In the genomic region with DNA sequence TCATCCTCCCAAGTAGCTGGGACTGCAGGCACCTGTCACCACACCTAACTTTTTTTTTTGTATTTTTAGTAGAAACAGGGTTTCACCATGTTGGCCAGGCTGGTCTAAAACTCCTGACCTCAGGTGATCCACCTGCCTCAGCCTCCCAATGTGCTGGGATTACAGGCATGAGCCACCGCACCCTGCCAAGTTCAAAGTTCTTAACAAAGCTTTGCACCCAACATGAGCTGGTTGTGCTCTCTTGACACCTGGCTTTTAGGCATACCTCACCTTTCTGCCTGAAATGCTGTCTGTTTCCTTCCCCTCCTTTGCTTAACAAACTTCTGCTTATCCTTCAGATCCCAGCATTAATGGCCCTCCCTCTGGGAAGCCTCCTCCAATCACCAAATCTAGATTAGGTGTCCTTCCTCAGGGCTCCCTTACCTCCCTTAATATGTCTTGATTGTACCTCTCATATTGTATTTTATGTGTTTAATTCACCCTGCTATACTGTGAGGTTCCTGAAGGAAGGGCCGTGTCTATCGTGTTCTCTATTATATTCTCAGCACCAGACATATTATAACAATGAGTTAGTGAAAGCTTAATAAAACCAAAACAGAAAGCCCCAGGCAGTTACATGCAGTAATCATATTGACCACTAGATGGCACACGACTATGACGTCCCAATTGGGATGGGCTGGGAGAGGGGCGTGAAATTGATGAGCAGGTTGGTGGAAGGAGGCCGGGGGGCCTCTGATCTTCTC, we compare ENCODE assay signal across 8 cellular contexts.
A peak's percentile ranks its signal among the peaks of the same experiment; 100 is the strongest.
DNase-seq lines count a peak whose midpoint lies in the region; ATAC-seq and TF ChIP-seq lines count a peak whose summit lies in the region.

No MANE protein-coding gene starts in this region.

- H3K9me2 ChIP-seq in GM23248 (ENCODE audit: insufficient read depth) = no peaks in the 10 kb centered on the region

- DNase-seq in CD8-positive, alpha-beta T cell = peak in 1 of 7 experiments; percentile 5
- DNase-seq in GM23248 (peak; percentile 27), epithelial cell of esophagus (ENCODE audit: low read depth) (peak; percentile 36), DMS153 (lab: John Stamatoyannopoulos, UW) (no peak), midbrain (lab: John Stamatoyannopoulos, UW) (no peak)
- DNase-seq in naive thymus-derived CD4-positive, alpha-beta T cell = no peak

- no peak overlapping the region for H3K27ac ChIP-seq in CD8-positive, alpha-beta T cell (ENCODE audit: low read depth, low read length)
- H3K27ac ChIP-seq in GM23248 = no peak overlapping the region
- no peak overlapping the region for H3K27ac ChIP-seq in naive thymus-derived CD4-positive, alpha-beta T cell (ENCODE audit: low read depth, low read length)

- H3K27ac Mint-ChIP-seq in CD8-positive, alpha-beta T cell = no peak overlapping the region
- no peak overlapping the region for H3K27ac Mint-ChIP-seq in naive thymus-derived CD4-positive, alpha-beta T cell

- no peaks in the 10 kb centered on the region for H3K4me1 Mint-ChIP-seq in CD8-positive, alpha-beta T cell (ENCODE audit: low read depth)
- H3K4me1 Mint-ChIP-seq in naive thymus-derived CD4-positive, alpha-beta T cell = peaks cover 0 to 4% (median 0%) of the 10 kb centered on the region in 7 donors

- H3K4me2 ChIP-seq in GM23248 (ENCODE audit: unreplicated experiment) = no peak overlapping the region

- peaks cover 2% of the 10 kb centered on the region for H3K36me3 Mint-ChIP-seq in CD8-positive, alpha-beta T cell
- H3K36me3 Mint-ChIP-seq in naive thymus-derived CD4-positive, alpha-beta T cell = peaks cover 0 to 19% (median 8%) of the 10 kb centered on the region in 5 donors

- CTCF ChIA-PET in CD8-positive, alpha-beta T cell (lab: Charles Lee) = interaction anchor here (0.6 to 6.0 kb wide), 12 partner anchors 12 to 413 kb away, joined by 3 to 59 read pairs (median 4); no protein-coding TSS in a partner anchor
- CTCF ChIA-PET in naive thymus-derived CD4-positive, alpha-beta T cell (lab: Charles Lee) = interaction anchor here (1.1 to 3.1 kb wide), 2 partner anchors 64 to 162 kb away, joined by 4 to 18 read pairs; no protein-coding TSS in a partner anchor

- no peak overlapping the region for H2AFZ ChIP-seq in GM23248

- peaks cover 11% of the 10 kb centered on the region for H3K9me3 Mint-ChIP-seq in CD8-positive, alpha-beta T cell
- H3K9me3 Mint-ChIP-seq in naive thymus-derived CD4-positive, alpha-beta T cell = peaks cover 7 to 59% (median 28%) of the 10 kb centered on the region in 11 donors

- WGBS in GM23248 (ENCODE audit: low coverage in 1 of 2, low lambda C conversion rate in 2 of 2, missing lambda C conversion rate in 2 of 2), 2 experiments = 16% methylated on average over 7 of the region's 7 CpGs

- no peaks in the 10 kb centered on the region for H3K4me1 ChIP-seq in CD8-positive, alpha-beta T cell (ENCODE audit: insufficient read depth, low read length)
- H3K4me1 ChIP-seq in GM23248 (ENCODE audit: insufficient read depth) = no peaks in the 10 kb centered on the region
- H3K4me1 ChIP-seq in naive thymus-derived CD4-positive, alpha-beta T cell (ENCODE audit: control insufficient read depth in 2 of 2, insufficient read depth in 2 of 2, low read length in 2 of 2) = no peaks in the 10 kb centered on the region

- no peaks in the 10 kb centered on the region for H4K20me1 ChIP-seq in GM23248 (ENCODE audit: insufficient read depth)

- in situ Hi-C loops in GM23248 (cut with MboI) = no loop called here

- POLR2A ChIA-PET in CD8-positive, alpha-beta T cell (lab: Charles Lee) = interaction anchor here (0.6 kb wide), 1 partner anchor 160 kb away, joined by 3 read pairs; no protein-coding TSS in a partner anchor
- POLR2A ChIA-PET in naive thymus-derived CD4-positive, alpha-beta T cell (lab: Charles Lee) = no interaction called here

- peak; percentile 61 for TF ChIP-seq CTCF in CD8-positive, alpha-beta T cell (IDR thresholded peaks at IDR 0.05)
- peak; percentile 71 for TF ChIP-seq CTCF in epithelial cell of esophagus (IDR thresholded peaks at IDR 0.05; ENCODE audit: insufficient read depth, low read depth, low read length, missing control alignments)

- H3K27me3 ChIP-seq in CD8-positive, alpha-beta T cell (ENCODE audit: insufficient read depth, low read length) = no peaks in the 10 kb centered on the region
- H3K27me3 ChIP-seq in GM23248 (replicated peaks; ENCODE audit: insufficient read depth) = 0 out of 2 replicates have a peak, but pooled peaks cover 3% of the 10 kb centered on the region
- no peaks in the 10 kb centered on the region for H3K27me3 ChIP-seq in naive thymus-derived CD4-positive, alpha-beta T cell (ENCODE audit: control insufficient read depth in 2 of 2, insufficient read depth in 2 of 2, low read length in 2 of 2)

- no peak overlapping the region for H3K4me3 Mint-ChIP-seq in CD8-positive, alpha-beta T cell
- no peak overlapping the region for H3K4me3 Mint-ChIP-seq in naive thymus-derived CD4-positive, alpha-beta T cell

- no peaks in the 10 kb centered on the region for H3K79me2 ChIP-seq in GM23248 (ENCODE audit: insufficient read depth)

- H3K9ac ChIP-seq in GM23248 = no peak overlapping the region

- no peaks in the 10 kb centered on the region for H3K36me3 ChIP-seq in CD8-positive, alpha-beta T cell (ENCODE audit: insufficient read depth, low read length)
- H3K36me3 ChIP-seq in GM23248 (ENCODE audit: low read depth) = no peaks in the 10 kb centered on the region
- no peaks in the 10 kb centered on the region for H3K36me3 ChIP-seq in naive thymus-derived CD4-positive, alpha-beta T cell (ENCODE audit: control insufficient read depth in 2 of 3, insufficient read depth in 3 of 3, low read length in 3 of 3)

- no peaks in the 10 kb centered on the region for H3F3A ChIP-seq in GM23248 (ENCODE audit: insufficient read depth)

- no peak overlapping the region for H3K4me3 ChIP-seq in CD8-positive, alpha-beta T cell (ENCODE audit: low read depth, low read length)
- H3K4me3 ChIP-seq in GM23248 = no peak overlapping the region
- H3K4me3 ChIP-seq in epithelial cell of esophagus (ENCODE audit: low read length) = no peak overlapping the region
- H3K4me3 ChIP-seq in naive thymus-derived CD4-positive, alpha-beta T cell (ENCODE audit: low read length) = no peak overlapping the region

- intact Hi-C loops in CD8-positive, alpha-beta T cell (cut with DNase I, micrococcal nuclease) = loop anchor here (1.0 kb wide), 1 partner anchor 161 kb away; no protein-coding TSS in a partner anchor
- intact Hi-C loops in naive thymus-derived CD4-positive, alpha-beta T cell (cut with micrococcal nuclease) = loop anchor here (1.0 kb wide), 2 partner anchors 63 to 161 kb away; a partner anchor contains a TSS

- peaks cover 3% of the 10 kb centered on the region for H3K9me3 ChIP-seq in CD8-positive, alpha-beta T cell (ENCODE audit: low read length)
- no peaks in the 10 kb centered on the region for H3K9me3 ChIP-seq in GM23248 (ENCODE audit: low read depth)
- peaks cover 0 to 23% (median 4%) of the 10 kb centered on the region in 3 experiments for H3K9me3 ChIP-seq in naive thymus-derived CD4-positive, alpha-beta T cell (ENCODE audit: control insufficient read depth in 2 of 3, low read length in 3 of 3)

- peaks cover 9% of the 10 kb centered on the region for H3K27me3 Mint-ChIP-seq in CD8-positive, alpha-beta T cell (ENCODE audit: low read depth)
- H3K27me3 Mint-ChIP-seq in naive thymus-derived CD4-positive, alpha-beta T cell = peaks cover 0 to 10% (median 4%) of the 10 kb centered on the region in 5 donors

- ATAC-seq in CD8-positive, alpha-beta T cell = no peak
- ATAC-seq in SK-N-SH treated with all-trans-retinoic acid at 6 μM for 48 hours (peak; percentile 64), HG02973 (IDR thresholded peaks at IDR 0.05; ENCODE audit: unreplicated experiment) (no peak)
- peak; percentile 57 for ATAC-seq in naive thymus-derived CD4-positive, alpha-beta T cell

TF ChIP-seq in SK-N-SH treated with all-trans-retinoic acid at 6 μM for 48 hours, 23 proteins besides CTCF, POLR2A, EP300 and RAD21:
- TF ChIP-seq ISL1 (CRISPR knock-in tag; IDR thresholded peaks at IDR 0.05) = no peak
- TF ChIP-seq ARNTL (CRISPR knock-in tag; IDR thresholded peaks at IDR 0.05; ENCODE audit: borderline replicate concordance, low read depth) = no peak
- TF ChIP-seq GLIS3 (CRISPR knock-in tag; IDR thresholded peaks at IDR 0.05) = no peak
- TF ChIP-seq ZNF70 (CRISPR knock-in tag; IDR thresholded peaks at IDR 0.05) = no peak

Comparison
In these comparisons a context has a peak if more than half of its experiments do, and no peak if none do; other contexts are left out.
1. ATAC-seq: peak in SK-N-SH treated with all-trans-retinoic acid at 6 μM for 48 hours (single experiment) and naive thymus-derived CD4-positive, alpha-beta T cell (single experiment); none in CD8-positive, alpha-beta T cell (single experiment) and HG02973 (single experiment).
2. DNase-seq: peak in GM23248 (single experiment) and epithelial cell of esophagus (single experiment); none in naive thymus-derived CD4-positive, alpha-beta T cell (0 of 9), DMS153 (single experiment) and midbrain (single experiment).